Comparison of ENCODE assay signal across 16 cellular contexts in the genomic region with DNA sequence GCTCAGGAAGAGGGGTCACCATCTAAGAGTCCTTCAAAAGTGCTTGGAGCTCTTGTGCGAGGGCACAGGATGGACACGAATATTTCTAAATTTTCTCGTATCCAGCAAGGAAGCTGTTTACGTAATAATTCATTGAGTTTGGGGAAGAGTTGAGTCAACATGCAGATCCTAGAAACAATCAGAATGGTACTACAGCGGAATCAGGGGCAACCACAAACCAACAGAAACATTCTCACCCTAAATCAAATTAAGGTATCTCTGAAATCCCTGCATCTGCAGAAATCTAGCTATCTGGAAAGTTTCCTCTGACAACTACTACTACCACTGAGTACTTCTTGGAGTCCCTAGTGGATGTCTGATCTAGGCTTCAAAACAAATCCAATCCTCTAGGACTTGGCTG.
A peak's percentile ranks its signal among the peaks of the same experiment; 100 is the strongest.
DNase-seq lines count a peak whose midpoint lies in the region; ATAC-seq and TF ChIP-seq lines count a peak whose summit lies in the region.
"Had no signal": no experiment of that assay in that cellular context is flagged by ENCODE, and none has a peak within 500 bp of the region (broad histone marks: within the 10 kb centered on the region; RNA-seq: fewer than 3 reads in every experiment).

No MANE protein-coding gene starts in this region.

- H3K4me2 ChIP-seq in GM23248 (ENCODE audit: unreplicated experiment) = peak overlapping the region; percentile 8
- H3K4me2 ChIP-seq: BLaER1 had no signal

- H3K27ac ChIP-seq in GM23248 (peak overlapping the region; percentile 20; the same call in 1 of the 2 replicates), breast epithelium (peak overlapping the region; percentile 23 to 58)
- H3K27ac ChIP-seq: BLaER1 had no signal

- in situ Hi-C loops in GM23248 (cut with MboI) = no loop called here

- H3K36me3 Mint-ChIP-seq in stimulated activated effector memory CD8-positive, alpha-beta T cell treated with anti-CD3 and anti-CD28 coated beads, Interleukin-12 subunit alpha, Interleukin-12 subunit beta, amount 100 ng/mL, for 72 hours = no peaks in the 10 kb centered on the region

- ATAC-seq in stimulated activated effector memory CD8-positive, alpha-beta T cell treated with anti-CD3 and anti-CD28 coated beads, Interleukin-12 subunit alpha, Interleukin-12 subunit beta, amount 100 ng/mL, for 72 hours = peak; percentile 24
- ATAC-seq in mucosa of descending colon (no peak), HG03280 (IDR thresholded peaks at IDR 0.05; ENCODE audit: unreplicated experiment) (no peak)

- no peak overlapping the region for H3K27ac Mint-ChIP-seq in stimulated activated effector memory CD8-positive, alpha-beta T cell treated with anti-CD3 and anti-CD28 coated beads, Interleukin-12 subunit alpha, Interleukin-12 subunit beta, amount 100 ng/mL, for 72 hours

- peaks cover 4% of the 10 kb centered on the region for H3K9me3 Mint-ChIP-seq in stimulated activated effector memory CD8-positive, alpha-beta T cell treated with anti-CD3 and anti-CD28 coated beads, Interleukin-12 subunit alpha, Interleukin-12 subunit beta, amount 100 ng/mL, for 72 hours
- H3K9me3 Mint-ChIP-seq: CD8-positive, alpha-beta memory T cell; IgD-negative memory B cell had no signal

- DNase-seq in GM23248 (no peak), adipocyte (ENCODE audit: low read depth) (no peak), breast epithelium (ENCODE audit: low spot score in 2 of 2) (no peak), mucosa of descending colon (no peak), amygdala (lab: John Stamatoyannopoulos, UW) (no peak)
- DNase-seq in stimulated activated effector memory CD8-positive, alpha-beta T cell treated with anti-CD3 and anti-CD28 coated beads, Interleukin-12 subunit alpha, Interleukin-12 subunit beta, amount 100 ng/mL, for 72 hours (ENCODE audit: low spot score in 2 of 2) = no peak
- DNase-seq: 8988T; AML-193; Caco-2; CD8-positive, alpha-beta memory T cell; DND-41; GDM1; H7 had no signal

- WGBS in GM23248 (ENCODE audit: low coverage in 1 of 2, low lambda C conversion rate in 2 of 2, missing lambda C conversion rate in 2 of 2), 2 experiments = 65 to 71% methylated on average over 5 of the region's 5 CpGs

- no peaks in the 10 kb centered on the region for H3K79me2 ChIP-seq in GM23248 (ENCODE audit: insufficient read depth)

- no peaks in the 10 kb centered on the region for H3K36me3 ChIP-seq in GM23248 (ENCODE audit: low read depth)
- H3K36me3 ChIP-seq in adipocyte (ENCODE audit: control insufficient read depth, insufficient read depth, low read length, severe bottlenecking) = no peaks in the 10 kb centered on the region
- no peaks in the 10 kb centered on the region for H3K36me3 ChIP-seq in breast epithelium
- no peaks in the 10 kb centered on the region for H3K36me3 ChIP-seq in mucosa of descending colon (ENCODE audit: low read depth)
- H3K36me3 ChIP-seq: BLaER1 had no signal

- H3K9me2 ChIP-seq in GM23248 (ENCODE audit: insufficient read depth) = no peaks in the 10 kb centered on the region

- peaks cover 35% of the 10 kb centered on the region for H3F3A ChIP-seq in GM23248 (ENCODE audit: insufficient read depth)

- no peak overlapping the region for H3K4me3 Mint-ChIP-seq in stimulated activated effector memory CD8-positive, alpha-beta T cell treated with anti-CD3 and anti-CD28 coated beads, Interleukin-12 subunit alpha, Interleukin-12 subunit beta, amount 100 ng/mL, for 72 hours
- H3K4me3 Mint-ChIP-seq: CD8-positive, alpha-beta memory T cell; IgD-negative memory B cell had no signal

- H3K27me3 ChIP-seq in GM23248 (replicated peaks; ENCODE audit: insufficient read depth) (no peaks in the 10 kb centered on the region), adipocyte (replicated peaks; ENCODE audit: control insufficient read depth, insufficient read depth, low read length) (no peaks in the 10 kb centered on the region), breast epithelium (no peaks in the 10 kb centered on the region)
- H3K27me3 ChIP-seq: BLaER1 had no signal

- no peaks in the 10 kb centered on the region for H4K20me1 ChIP-seq in GM23248 (ENCODE audit: insufficient read depth)
- H4K20me1 ChIP-seq: BLaER1 had no signal

- no peak for TF ChIP-seq POLR2A in breast epithelium (IDR thresholded peaks at IDR 0.05)

- TF ChIP-seq CTCF in breast epithelium (IDR thresholded peaks at IDR 0.05) = no peak
- TF ChIP-seq CTCF in mucosa of descending colon (IDR thresholded peaks at IDR 0.05) = no peak

- peaks cover 42% of the 10 kb centered on the region for H3K4me1 Mint-ChIP-seq in stimulated activated effector memory CD8-positive, alpha-beta T cell treated with anti-CD3 and anti-CD28 coated beads, Interleukin-12 subunit alpha, Interleukin-12 subunit beta, amount 100 ng/mL, for 72 hours
- H3K4me1 Mint-ChIP-seq: IgD-negative memory B cell had no signal

- H3K9ac ChIP-seq in GM23248 (no peak overlapping the region), adipocyte (ENCODE audit: low read length) (peak overlapping the region; percentile 48)
- H3K9ac ChIP-seq: BLaER1 had no signal

- no peak overlapping the region for H2AFZ ChIP-seq in GM23248

- H3K4me1 ChIP-seq in GM23248 (ENCODE audit: insufficient read depth) = peaks cover 51% of the 10 kb centered on the region
- H3K4me1 ChIP-seq in adipocyte (ENCODE audit: control insufficient read depth, insufficient read depth, low read length) = peaks cover 60% of the 10 kb centered on the region
- H3K4me1 ChIP-seq in breast epithelium = no peaks in the 10 kb centered on the region
- no peaks in the 10 kb centered on the region for H3K4me1 ChIP-seq in mucosa of descending colon (ENCODE audit: low read depth)
- H3K4me1 ChIP-seq: BLaER1, Caco-2 had no signal

- intact Hi-C loops in breast epithelium (cut with DNase I; ENCODE audit: low total_unique reads) (no loop called here), mucosa of descending colon (cut with DNase I, micrococcal nuclease) (no loop called here)

- H3K9me3 ChIP-seq in GM23248 (ENCODE audit: low read depth) = no peaks in the 10 kb centered on the region
- no peaks in the 10 kb centered on the region for H3K9me3 ChIP-seq in adipocyte (ENCODE audit: control insufficient read depth, low read length)
- H3K9me3 ChIP-seq in breast epithelium = no peaks in the 10 kb centered on the region
- no peaks in the 10 kb centered on the region for H3K9me3 ChIP-seq in mucosa of descending colon
- H3K9me3 ChIP-seq: BLaER1, Caco-2 had no signal

- H3K4me3 ChIP-seq in GM23248 = no peak overlapping the region
- H3K4me3 ChIP-seq in adipocyte (ENCODE audit: low read length) = peak overlapping the region; percentile 6
- H3K4me3 ChIP-seq in breast epithelium = no peak overlapping the region
- no peak overlapping the region for H3K4me3 ChIP-seq in mucosa of descending colon
- H3K4me3 ChIP-seq: BLaER1 had no signal
